Comparison of ENCODE assay signal across 11 cellular contexts in genomic region chr5:14331377-14331776, GRCh38.
A peak's percentile ranks its signal among the peaks of the same experiment; 100 is the strongest.
DNase-seq lines count a peak whose midpoint lies in the region; ATAC-seq, FAIRE-seq and TF ChIP-seq lines count a peak whose summit lies in the region.
"Had no signal": no experiment of that assay in that cellular context is flagged by ENCODE, and none has a peak within 500 bp of the region (broad histone marks: within the 10 kb centered on the region; RNA-seq: fewer than 3 reads in every experiment).

No MANE protein-coding gene starts in this region.

- no peak overlapping the region for H3K9ac ChIP-seq in SU-DHL-6 (ENCODE audit: low read length)
- H3K9ac ChIP-seq: KMS-11 had no signal

- peak overlapping the region; percentile 22 for H3K4me2 ChIP-seq in SU-DHL-6 (ENCODE audit: low read depth, low read length, poor library complexity, severe bottlenecking)
- H3K4me2 ChIP-seq: KMS-11 had no signal

- no peaks in the 10 kb centered on the region for H4K20me1 ChIP-seq in SU-DHL-6 (ENCODE audit: low read depth, low read length)

- peak overlapping the region; percentile 39 for H3K4me3 Mint-ChIP-seq in activated naive CD4-positive, alpha-beta T cell treated with anti-CD3 and anti-CD28 coated beads, Interleukin-2, amount 10 ng/mL, durations not matched to agents 7 days and 5 days

- peaks cover 0 to 6% (median 1%) of the 10 kb centered on the region in 4 donors for H3K4me1 ChIP-seq in upper lobe of left lung
- H3K4me1 ChIP-seq: vagina had no signal

- ATAC-seq in HG03066 (IDR thresholded peaks at IDR 0.05; ENCODE audit: low read depth, unreplicated experiment), result peak; percentile 79
- peak; percentile 62 to 68 for ATAC-seq in upper lobe of left lung (ENCODE audit: low FRiP score in 2 of 2)

- peaks cover 21% of the 10 kb centered on the region for H3K4me1 Mint-ChIP-seq in activated naive CD4-positive, alpha-beta T cell treated with anti-CD3 and anti-CD28 coated beads, Interleukin-2, amount 10 ng/mL, durations not matched to agents 7 days and 5 days

- H3K27me3 ChIP-seq in SU-DHL-6 (ENCODE audit: low read length), result no peaks in the 10 kb centered on the region
- no peaks in the 10 kb centered on the region for H3K27me3 ChIP-seq in upper lobe of left lung
- H3K27me3 ChIP-seq: vagina had no signal

- H3K36me3 ChIP-seq in SU-DHL-6 (ENCODE audit: low read length) (no peaks in the 10 kb centered on the region), upper lobe of left lung (peaks cover 0 to 45% (median 5%) of the 10 kb centered on the region in 4 donors)

- peak; percentile 38 for DNase-seq in activated naive CD4-positive, alpha-beta T cell treated with anti-CD3 and anti-CD28 coated beads, Interleukin-2, amount 10 ng/mL, durations not matched to agents 7 days and 5 days
- DNase-seq in activated naive CD4-positive, alpha-beta T cell (lab: John Stamatoyannopoulos, UW), result no peak
- DNase-seq in upper lobe of left lung, result no peak
- DNase-seq in D721Med (ENCODE audit: insufficient read length, low spot score), result no peak
- no peak for DNase-seq in DMS153 (lab: John Stamatoyannopoulos, UW)
- no peak for DNase-seq in epidermal melanocyte (ENCODE audit: insufficient read length, low spot score)
- DNase-seq: RPMI8226 had no signal

- no peaks in the 10 kb centered on the region for H3K9me3 ChIP-seq in SU-DHL-6 (ENCODE audit: insufficient read depth, low read length)
- no peaks in the 10 kb centered on the region for H3K9me3 ChIP-seq in upper lobe of left lung
- H3K9me3 ChIP-seq: vagina had no signal

- no peak for FAIRE-seq in D721Med (lab: Jason Lieb, UNC)

- H3K4me3 ChIP-seq in SU-DHL-6 (ENCODE audit: insufficient read depth, low read length, poor library complexity, severe bottlenecking), result no peak overlapping the region
- no peak overlapping the region for H3K4me3 ChIP-seq in upper lobe of left lung
- H3K4me3 ChIP-seq: vagina had no signal

- TF ChIP-seq CTCF in SU-DHL-6 (IDR thresholded peaks at IDR 0.05; ENCODE audit: insufficient read depth, low read length, poor library complexity, severe bottlenecking) (no peak), upper lobe of left lung (IDR thresholded peaks at IDR 0.05) (no peak), D721Med (IDR thresholded peaks at IDR 0.05; ENCODE audit: insufficient read depth, missing control alignments) (no peak)

- H3K9me3 Mint-ChIP-seq in activated naive CD4-positive, alpha-beta T cell treated with anti-CD3 and anti-CD28 coated beads, Interleukin-2, amount 10 ng/mL, durations not matched to agents 7 days and 5 days, result no peaks in the 10 kb centered on the region

- H3K27ac ChIP-seq in SU-DHL-6 (ENCODE audit: low read depth, low read length) (no peak overlapping the region), upper lobe of left lung (no peak overlapping the region)
- H3K27ac ChIP-seq: KMS-11, vagina had no signal

- H3K27ac Mint-ChIP-seq in activated naive CD4-positive, alpha-beta T cell treated with anti-CD3 and anti-CD28 coated beads, Interleukin-2, amount 10 ng/mL, durations not matched to agents 7 days and 5 days, result peak overlapping the region; percentile 28

- H2AFZ ChIP-seq in SU-DHL-6 (ENCODE audit: low read depth, low read length, severe bottlenecking), result no peak overlapping the region

- H3K9me2 ChIP-seq in SU-DHL-6 (replicated peaks; ENCODE audit: insufficient read depth, low read length), result no peaks in the 10 kb centered on the region

- H3K79me2 ChIP-seq in SU-DHL-6 (ENCODE audit: insufficient read depth, low read length), result no peaks in the 10 kb centered on the region

- H3F3A ChIP-seq in SU-DHL-6 (ENCODE audit: insufficient read depth), result no peaks in the 10 kb centered on the region

- TF ChIP-seq POLR2A in upper lobe of left lung (IDR thresholded peaks at IDR 0.05), result no peak

- H3K36me3 Mint-ChIP-seq in activated naive CD4-positive, alpha-beta T cell treated with anti-CD3 and anti-CD28 coated beads, Interleukin-2, amount 10 ng/mL, durations not matched to agents 7 days and 5 days, result no peaks in the 10 kb centered on the region

- TF ChIP-seq EP300 in upper lobe of left lung (IDR thresholded peaks at IDR 0.05), result no peak

- whole genome bisulfite sequencing in upper lobe of left lung, 2 donors, result 58 to 66% methylated on average over 3 of the region's 3 CpGs

- CTCF ChIA-PET in activated naive CD4-positive, alpha-beta T cell treated with anti-CD3 and anti-CD28 coated beads, Interleukin-2, amount 10 ng/mL, durations not matched to agents 7 days and 5 days (lab: Charles Lee), result interaction anchor here (1.2 kb wide), 1 partner anchor 24 kb away, joined by 3 read pairs; no protein-coding TSS in a partner anchor

- H3K27me3 Mint-ChIP-seq in activated naive CD4-positive, alpha-beta T cell treated with anti-CD3 and anti-CD28 coated beads, Interleukin-2, amount 10 ng/mL, durations not matched to agents 7 days and 5 days, result peaks cover 2% of the 10 kb centered on the region
